ENCODE assay signal across 28 cellular contexts in genomic region chr6:140670013-140670412, GRCh38.
A peak's percentile ranks its signal among the peaks of the same experiment; 100 is the strongest.
DNase-seq lines count a peak whose midpoint lies in the region; ATAC-seq and TF ChIP-seq lines count a peak whose summit lies in the region.
"Had no signal": no experiment of that assay in that cellular context is flagged by ENCODE, and none has a peak within 500 bp of the region (broad histone marks: within the 10 kb centered on the region; RNA-seq: fewer than 3 reads in every experiment).

No MANE protein-coding gene starts in this region.

- 0% methylated on average over 1 of the region's 1 CpG for WGBS in SK-N-SH (ENCODE audit: low lambda C conversion rate)

- peak overlapping the region; percentile 50; the same call in 1 of the 2 replicates for H3K4me2 ChIP-seq in SK-N-SH

- H3K27ac ChIP-seq in SK-N-SH (ENCODE audit: low read depth in 2 of 2, low read length in 1 of 2) (peak overlapping the region; percentile 66 to 82; a peak in 3 of 4 replicates), upper lobe of right lung (no peak overlapping the region)
- H3K27ac ChIP-seq: body of pancreas, C4-2B, esophagus muscularis mucosa, heart right ventricle, neutrophil had no signal

- H3K36me3 ChIP-seq in SK-N-SH (replicated peaks in 1 of 2; ENCODE audit: control insufficient read depth in 1 of 2, insufficient read depth in 2 of 2, low read length in 1 of 2) (peaks cover 0 to 13% of the 10 kb centered on the region in 2 experiments), upper lobe of right lung (no peaks in the 10 kb centered on the region), H7 (replicated peaks; ENCODE audit: control insufficient read depth, insufficient read depth, low read length) (no peaks in the 10 kb centered on the region)
- H3K36me3 ChIP-seq: esophagus muscularis mucosa, heart right ventricle, neutrophil had no signal

- peak overlapping the region; percentile 76 for H2AFZ ChIP-seq in SK-N-SH (ENCODE audit: low read depth)

- intact Hi-C loops in upper lobe of right lung (cut with DNase I): no loop called here

- CTCF ChIA-PET in SK-N-SH (lab: Yijun Ruan, JAX): no interaction called here

- H3K79me2 ChIP-seq in SK-N-SH (ENCODE audit: insufficient read depth): no peaks in the 10 kb centered on the region

- H4K20me1 ChIP-seq in SK-N-SH (ENCODE audit: insufficient read depth): no peaks in the 10 kb centered on the region

- ATAC-seq in upper lobe of right lung: no peak
- ATAC-seq: body of pancreas; effector memory CD8-positive, alpha-beta T cell; heart right ventricle; HepG2; stimulated activated memory B cell treated with anti-CD40 and anti-IgM and Interleukin-4, amounts not matched to agents 10 μg/mL and 1 μg/mL and 100 μg/mL, for 72 hours had no signal

- H3K27me3 ChIP-seq in SK-N-SH (ENCODE audit: insufficient read depth): no peaks in the 10 kb centered on the region
- no peaks in the 10 kb centered on the region for H3K27me3 ChIP-seq in upper lobe of right lung
- H3K27me3 ChIP-seq in H7 (ENCODE audit: control insufficient read depth, insufficient read depth, low read length): no peaks in the 10 kb centered on the region
- H3K27me3 ChIP-seq: body of pancreas, esophagus muscularis mucosa, heart right ventricle, neutrophil had no signal

- POLR2A ChIA-PET in SK-N-SH (lab: Yijun Ruan, JAX): no interaction called here

- no peak for TF ChIP-seq RAD21 in SK-N-SH (IDR thresholded peaks at IDR 0.05; ENCODE audit: low read length)

- H3K4me3 ChIP-seq in SK-N-SH (ENCODE audit: low read depth in 2 of 2, low read length in 1 of 2): no peak overlapping the region
- H3K4me3 ChIP-seq in epithelial cell of esophagus (ENCODE audit: low read length): no peak overlapping the region
- no peak overlapping the region for H3K4me3 ChIP-seq in upper lobe of right lung
- H3K4me3 ChIP-seq in H7 (ENCODE audit: insufficient read depth, low read depth, low read length): no peak overlapping the region
- H3K4me3 ChIP-seq: body of pancreas, esophagus muscularis mucosa, heart right ventricle had no signal

- no peaks in the 10 kb centered on the region for H3F3A ChIP-seq in SK-N-SH (replicated peaks; ENCODE audit: insufficient read depth)

- H3K9ac ChIP-seq in SK-N-SH: peak overlapping the region; percentile 40; the same call in 1 of the 2 replicates

- TF ChIP-seq CTCF in SK-N-SH (IDR thresholded peaks at IDR 0.05): no peak
- TF ChIP-seq CTCF in epithelial cell of esophagus (IDR thresholded peaks at IDR 0.05; ENCODE audit: insufficient read depth, low read depth, low read length, missing control alignments): no peak
- no peak for TF ChIP-seq CTCF in upper lobe of right lung (IDR thresholded peaks at IDR 0.05)

- no peak for TF ChIP-seq EP300 in SK-N-SH (IDR thresholded peaks at IDR 0.05; ENCODE audit: borderline replicate concordance in 1 of 2, low read depth in 1 of 2, low read length in 1 of 2)

- H3K9me3 ChIP-seq in SK-N-SH: no peaks in the 10 kb centered on the region
- H3K9me3 ChIP-seq in upper lobe of right lung: no peaks in the 10 kb centered on the region
- H3K9me3 ChIP-seq: body of pancreas, esophagus muscularis mucosa, neutrophil had no signal

- DNase-seq in Daoy (ENCODE audit: low read depth) (peak; percentile 22), SK-N-SH (no peak), epithelial cell of esophagus (ENCODE audit: low read depth) (peak; percentile 47), iris pigment epithelial cell (ENCODE audit: low read depth) (peak; percentile 61), upper lobe of right lung (no peak), Ammon's horn (ENCODE audit: low spot score) (no peak), H7 (no peak)
- DNase-seq in activated T-cell treated with anti-CD3 and anti-CD28 coated beads, Interleukin-2, amount 50 U/mL, for 1 hour: no peak
- DNase-seq: activated B cell treated with CpG ODN at 0.5 μM for 24 hours; activated CD4-positive, alpha-beta T cell treated with anti-CD3 and anti-CD28 coated beads, Interleukin-2, amount 50 U/mL, for 4 hours; activated CD8-positive, alpha-beta memory T cell treated with anti-CD3 and anti-CD28 coated beads, Interleukin-2, amount 50 U/mL, for 48 hours; activated naive CD8-positive, alpha-beta T cell treated with anti-CD3 and anti-CD28 coated beads for 36 hours; body of pancreas; effector memory CD8-positive, alpha-beta T cell; heart right ventricle; mesendoderm; NCI-H1105; NCI-H2081 treated with DMSO at 0.1 percent for 48 hours; NCI-H345; NCI-H748 treated with DMSO at 0.1 percent for 48 hours; small intestine; stimulated activated CD4-positive, alpha-beta T cell treated with anti-CD3 and anti-CD28 coated beads, Interleukin-2, amount 100 ng/mL, for 48 hours; T1000 had no signal

- H3K4me1 ChIP-seq in SK-N-SH (ENCODE audit: control insufficient read depth in 1 of 2, insufficient read depth in 2 of 2, low read depth in 1 of 2, low read length in 1 of 2) (no peaks in the 10 kb centered on the region; a peak in 2 of 4 replicates), upper lobe of right lung (no peaks in the 10 kb centered on the region)
- H3K4me1 ChIP-seq: body of pancreas, esophagus muscularis mucosa, heart right ventricle had no signal

- H3K9me2 ChIP-seq in SK-N-SH: no peaks in the 10 kb centered on the region

TF ChIP-seq in SK-N-SH, 30 proteins besides CTCF, POLR2A, EP300 and RAD21:
- TF ChIP-seq FOXJ3 (CRISPR knock-in tag; IDR thresholded peaks at IDR 0.05) (no peak), GATA2 (CRISPR knock-in tag; IDR thresholded peaks at IDR 0.05) (no peak), TCF12 (IDR thresholded peaks at IDR 0.05) (no peak), TAF1 (IDR thresholded peaks at IDR 0.05; ENCODE audit: borderline replicate concordance, low read depth, low read length) (no peak), YY1 (IDR thresholded peaks at IDR 0.05; ENCODE audit: low read depth) (no peak), USF1 (IDR thresholded peaks at IDR 0.05; ENCODE audit: borderline replicate concordance, low read depth) (no peak), JUND (IDR thresholded peaks at IDR 0.05) (peak; percentile 13; the same call in 1 of the 2 replicates), CHD2 (IDR thresholded peaks at IDR 0.05; ENCODE audit: low read length, partially characterized antibody) (no peak), RFX5 (IDR thresholded peaks at IDR 0.05; ENCODE audit: low read length) (no peak), FOSL2 (IDR thresholded peaks at IDR 0.05; ENCODE audit: borderline replicate concordance, low read depth) (peak; percentile 11; the same call in 1 of the 2 replicates), TEAD4 (IDR thresholded peaks at IDR 0.05; ENCODE audit: borderline replicate concordance, insufficient read depth) (no peak), MAX (IDR thresholded peaks at IDR 0.05; ENCODE audit: low read depth) (no peak), MEF2A (IDR thresholded peaks at IDR 0.05; ENCODE audit: borderline replicate concordance, low read depth) (no peak), MXI1 (IDR thresholded peaks at IDR 0.05; ENCODE audit: low read depth, low read length) (no peak), NFIC (IDR thresholded peaks at IDR 0.05; ENCODE audit: borderline replicate concordance) (no peak), USF2 (IDR thresholded peaks at IDR 0.05; ENCODE audit: borderline replicate concordance, low read depth, low read length) (no peak), NRF1 (IDR thresholded peaks at IDR 0.05; ENCODE audit: low read depth, low read length) (no peak)

Comparison
In these comparisons a context has a peak if more than half of its experiments do, and no peak if none do; other contexts are left out.
1. DNase-seq: peak in Daoy (single experiment), epithelial cell of esophagus (single experiment) and iris pigment epithelial cell (single experiment); none in SK-N-SH (single experiment), upper lobe of right lung (single experiment), Ammon's horn (single experiment), H7 (single experiment) and activated T-cell treated with anti-CD3 and anti-CD28 coated beads, Interleukin-2, amount 50 U/mL, for 1 hour (single experiment).